ENCODE assay signal across 8 cellular contexts in the genomic region with DNA sequence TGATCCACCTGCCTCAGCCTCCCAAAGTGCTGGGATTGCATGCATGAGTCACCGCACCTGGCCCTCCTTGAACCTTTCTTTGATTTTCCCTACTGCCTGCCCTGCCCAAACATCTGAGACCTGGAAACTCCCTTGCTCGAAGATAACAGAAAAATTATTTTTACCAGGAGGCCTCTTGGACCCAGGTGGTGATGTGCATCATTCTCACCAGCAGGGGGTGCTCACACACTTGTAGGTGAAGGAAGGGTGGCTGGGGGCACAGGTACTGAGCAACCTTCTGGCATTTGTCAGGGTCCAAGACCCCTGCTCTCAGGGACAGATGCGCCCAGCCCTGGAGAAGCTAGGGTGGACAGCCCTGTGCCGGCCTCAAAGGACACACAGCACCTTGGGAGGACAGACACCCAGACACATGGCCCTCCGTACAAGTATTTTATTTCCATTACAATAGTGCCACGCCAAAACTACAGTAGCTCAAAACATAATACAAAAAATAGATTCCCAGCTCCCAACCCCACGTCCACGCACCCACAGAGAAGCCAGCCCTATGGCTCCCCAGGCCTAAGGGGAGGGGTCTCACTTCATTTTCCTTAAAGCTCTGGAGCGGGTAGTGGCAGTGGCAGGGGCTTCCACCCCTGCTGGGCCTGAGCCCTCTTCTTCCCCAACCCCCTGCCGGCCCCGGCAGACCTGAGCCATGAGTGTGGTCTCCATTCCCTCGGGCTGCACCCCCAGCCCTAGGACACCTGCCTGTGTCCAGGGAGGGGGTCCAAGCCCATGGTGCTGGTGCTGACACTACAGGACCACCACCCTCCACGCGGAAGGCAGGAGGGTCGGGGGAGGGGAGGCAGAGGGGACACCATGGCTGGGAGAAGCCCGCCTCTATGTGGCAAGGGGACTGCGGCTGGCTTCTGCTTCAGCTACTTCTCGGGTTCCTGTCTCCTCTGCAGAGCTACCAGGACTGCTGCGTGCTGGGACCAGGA. TPM values are rescaled to one million over a fixed set of nuclear protein-coding genes. Genes with fewer than 3 reads are reported as not detected.
A peak's percentile ranks its signal among the peaks of the same experiment; 100 is the strongest.
DNase-seq lines count a peak whose midpoint lies in the region; ATAC-seq and TF ChIP-seq lines count a peak whose summit lies in the region.

No MANE protein-coding gene starts in this region.

- no peak overlapping the region for H3K4me2 ChIP-seq in osteoblast (ENCODE audit: insufficient read depth, low read length)

- H4K20me1 ChIP-seq in osteoblast (ENCODE audit: insufficient read depth, low read length) = no peaks in the 10 kb centered on the region

- DNase-seq in NCI-H2081 (lab: John Stamatoyannopoulos, UW) = peak; percentile 15 to 62
- no peak for DNase-seq in NCI-H2081 treated with DMSO at 0.1 percent for 48 hours (lab: John Stamatoyannopoulos, UW)
- peak; percentile 16 for DNase-seq in NCI-H226
- DNase-seq in activated CD8-positive, alpha-beta memory T cell treated with anti-CD3 and anti-CD28 coated beads, Interleukin-2, amount 10 ng/mL, durations not matched to agents 7 days and 5 days = peak; percentile 78
- no peak for DNase-seq in esophagus muscularis mucosa (ENCODE audit: extremely low spot score)
- DNase-seq in osteoblast (ENCODE audit: insufficient read length, low spot score, missing footprints) = peak; percentile 79
- DNase-seq in tibial nerve (ENCODE audit: low spot score in 2 of 2) = peak; percentile 33 to 63

- H3K36me3 ChIP-seq in esophagus muscularis mucosa (peaks cover 26 to 51% (median 48%) of the 10 kb centered on the region in 4 donors), osteoblast (ENCODE audit: insufficient read depth, low read length) (peaks cover 14% of the 10 kb centered on the region), tibial nerve (peaks cover 0 to 49% (median 3%) of the 10 kb centered on the region in 3 donors)

- 85% methylated on average over 13 of the region's 19 CpGs for WGBS in esophagus muscularis mucosa
- WGBS in tibial nerve, 2 donors = 83 to 84% methylated on average over 12 to 19 of the region's 19 CpGs

- H3K36me3 Mint-ChIP-seq in activated CD8-positive, alpha-beta memory T cell treated with anti-CD3 and anti-CD28 coated beads, Interleukin-2, amount 10 ng/mL, durations not matched to agents 7 days and 5 days = peaks cover 4% of the 10 kb centered on the region

- H3K27me3 ChIP-seq in esophagus muscularis mucosa (no peaks in the 10 kb centered on the region), osteoblast (ENCODE audit: insufficient read depth, low read length) (no peaks in the 10 kb centered on the region), tibial nerve (no peaks in the 10 kb centered on the region)

- CTCF ChIA-PET in activated CD8-positive, alpha-beta memory T cell treated with anti-CD3 and anti-CD28 coated beads, Interleukin-2, amount 10 ng/mL, durations not matched to agents 7 days and 5 days (lab: Charles Lee) = interaction anchor here (0.7 to 7.9 kb wide), 20 partner anchors 13 to 520 kb away, joined by 3 to 71 read pairs (median 4); no protein-coding TSS in a partner anchor

- TF ChIP-seq POLR2A in esophagus muscularis mucosa (IDR thresholded peaks at IDR 0.05; ENCODE audit: low read depth) (no peak), tibial nerve (IDR thresholded peaks at IDR 0.05) (no peak)

- H3K27ac Mint-ChIP-seq in activated CD8-positive, alpha-beta memory T cell treated with anti-CD3 and anti-CD28 coated beads, Interleukin-2, amount 10 ng/mL, durations not matched to agents 7 days and 5 days = no peak overlapping the region

- H3K27me3 Mint-ChIP-seq in activated CD8-positive, alpha-beta memory T cell treated with anti-CD3 and anti-CD28 coated beads, Interleukin-2, amount 10 ng/mL, durations not matched to agents 7 days and 5 days = no peaks in the 10 kb centered on the region

- H3K4me3 ChIP-seq in esophagus muscularis mucosa (no peak overlapping the region), osteoblast (ENCODE audit: insufficient read depth, low read length) (no peak overlapping the region), tibial nerve (no peak overlapping the region)

- no peaks in the 10 kb centered on the region for H3K9me3 Mint-ChIP-seq in activated CD8-positive, alpha-beta memory T cell treated with anti-CD3 and anti-CD28 coated beads, Interleukin-2, amount 10 ng/mL, durations not matched to agents 7 days and 5 days (ENCODE audit: low read depth)

- no peaks in the 10 kb centered on the region for H3K9me3 ChIP-seq in esophagus muscularis mucosa
- H3K9me3 ChIP-seq in osteoblast (ENCODE audit: low read depth, low read length) = no peaks in the 10 kb centered on the region
- no peaks in the 10 kb centered on the region for H3K9me3 ChIP-seq in tibial nerve

- no peak overlapping the region for H3K27ac ChIP-seq in esophagus muscularis mucosa (replicated peaks in 1 of 4)
- H3K27ac ChIP-seq in osteoblast (ENCODE audit: low read depth, low read length) = no peak overlapping the region
- H3K27ac ChIP-seq in tibial nerve = no peak overlapping the region

- TF ChIP-seq CTCF in esophagus muscularis mucosa (IDR thresholded peaks at IDR 0.05) (peak; percentile 55 to 79 (median 57)), osteoblast (IDR thresholded peaks at IDR 0.05; ENCODE audit: extremely low read depth, low read depth, low read length) (peak; percentile 77), tibial nerve (IDR thresholded peaks at IDR 0.05) (peak; percentile 53 to 71 (median 59))

- H3K79me2 ChIP-seq in osteoblast (ENCODE audit: insufficient read depth, low read length) = no peaks in the 10 kb centered on the region

- H3K4me1 Mint-ChIP-seq in activated CD8-positive, alpha-beta memory T cell treated with anti-CD3 and anti-CD28 coated beads, Interleukin-2, amount 10 ng/mL, durations not matched to agents 7 days and 5 days = no peaks in the 10 kb centered on the region

- intact Hi-C loops in esophagus muscularis mucosa (cut with DNase I) = no loop called here

- no peak overlapping the region for H3K4me3 Mint-ChIP-seq in activated CD8-positive, alpha-beta memory T cell treated with anti-CD3 and anti-CD28 coated beads, Interleukin-2, amount 10 ng/mL, durations not matched to agents 7 days and 5 days

- H3K4me1 ChIP-seq in esophagus muscularis mucosa = peaks cover 0 to 16% (median 7%) of the 10 kb centered on the region in 4 donors
- peaks cover 2% of the 10 kb centered on the region for H3K4me1 ChIP-seq in osteoblast (ENCODE audit: insufficient read depth, low read length)
- no peaks in the 10 kb centered on the region for H3K4me1 ChIP-seq in tibial nerve

- no peak for TF ChIP-seq EP300 in esophagus muscularis mucosa (IDR thresholded peaks at IDR 0.05)
- TF ChIP-seq EP300 in tibial nerve (IDR thresholded peaks at IDR 0.05) = no peak

- peak; percentile 59 for ATAC-seq in activated CD8-positive, alpha-beta memory T cell treated with anti-CD3 and anti-CD28 coated beads, Interleukin-2, amount 10 ng/mL, durations not matched to agents 7 days and 5 days
- no peak for ATAC-seq in HG03139 (IDR thresholded peaks at IDR 0.05; ENCODE audit: unreplicated experiment)

- H2AFZ ChIP-seq in osteoblast (ENCODE audit: low read length) = no peak overlapping the region

RNA-seq across cellular contexts. Expression of a gene that starts 40.4 kb away (rescaled TPM):
- 10 to 100 TPM; 56.7 to 64.3 TPM for total RNA-seq in activated CD8-positive, alpha-beta memory T cell treated with anti-CD3 and anti-CD28 coated beads, Interleukin-2, amount 10 ng/mL, durations not matched to agents 7 days and 5 days
- total RNA-seq in esophagus muscularis mucosa = 10 to 100 TPM; 43.7 to 64.0 (median 62.2) TPM
- total RNA-seq in osteoblast = 53.0 and 55.0 TPM in 2 replicates
- total RNA-seq in tibial nerve = 10 to 100 TPM; 41.2 to 57.3 (median 50.0) TPM

Comparison
In these comparisons a context has a peak if more than half of its experiments do, and no peak if none do; other contexts are left out.
1. DNase-seq: peak in NCI-H2081 (2 of 2), NCI-H226 (single experiment), activated CD8-positive, alpha-beta memory T cell treated with anti-CD3 and anti-CD28 coated beads, Interleukin-2, amount 10 ng/mL, durations not matched to agents 7 days and 5 days (single experiment), osteoblast (single experiment) and tibial nerve (2 of 2); none in NCI-H2081 treated with DMSO at 0.1 percent for 48 hours (single experiment) and esophagus muscularis mucosa (single experiment).
2. Peak in every context shown above with its lines, with median percentiles within 50 percentile points of each other: CTCF ChIP-seq.